ENCODE assay signal across 8 cellular contexts in genomic region chr4:147831452-147832192, GRCh38.
DNase-seq lines count a peak whose midpoint lies in the region; ATAC-seq and TF ChIP-seq lines count a peak whose summit lies in the region.
"Had no signal": no experiment of that assay in that cellular context is flagged by ENCODE, and none has a peak within 500 bp of the region (broad histone marks: within the 10 kb centered on the region; RNA-seq: fewer than 3 reads in every experiment).

No MANE protein-coding gene starts in this region.

- peak overlapping the region in 1 of 3 donors; percentile 27 for H3K4me3 ChIP-seq in breast epithelium

- H3K27me3 ChIP-seq in breast epithelium, result no peaks in the 10 kb centered on the region

- no peak for TF ChIP-seq POLR2A in breast epithelium (IDR thresholded peaks at IDR 0.05)

- peak; percentile 93 for DNase-seq in LHCN-M2 (ENCODE audit: low read depth)
- DNase-seq in breast epithelium (ENCODE audit: low spot score in 2 of 2), result peak in 1 of 2 donors; percentile 43
- DNase-seq in lung microvascular endothelial cell (ENCODE audit: low read depth in 2 of 2), result peak; percentile 61 to 94
- DNase-seq in ureter (ENCODE audit: low spot score), result peak; percentile 54
- DNase-seq in NCI-H2029 treated with DMSO at 0.1 percent for 48 hours (lab: John Stamatoyannopoulos, UW), result no peak
- DNase-seq: stimulated activated CD4-positive, alpha-beta T cell treated with anti-CD3 and anti-CD28 coated beads, Interleukin-1b, Interleukin-23, amount 100 ng/mL, for 48 hours had no signal

- ATAC-seq in GM21423 (IDR thresholded peaks at IDR 0.05; ENCODE audit: unreplicated experiment) (no peak), HG03175 (IDR thresholded peaks at IDR 0.05; ENCODE audit: unreplicated experiment) (no peak)

- H3K9me3 ChIP-seq in breast epithelium, result no peaks in the 10 kb centered on the region

- intact Hi-C loops in breast epithelium (cut with DNase I; ENCODE audit: low total_unique reads), result no loop called here

- no peak for TF ChIP-seq CTCF in breast epithelium (IDR thresholded peaks at IDR 0.05)

- peak overlapping the region; percentile 88 for H3K27ac ChIP-seq in breast epithelium

- no peaks in the 10 kb centered on the region for H3K36me3 ChIP-seq in breast epithelium

- H3K4me1 ChIP-seq in breast epithelium, result peaks cover 0 to 13% of the 10 kb centered on the region in 2 donors
